ENCODE assay signal across 8 cellular contexts in genomic region chr6:54291146-54291545, GRCh38. TPM values are rescaled to one million over a fixed set of nuclear protein-coding genes. Genes with fewer than 3 reads are reported as not detected.
A peak's percentile ranks its signal among the peaks of the same experiment; 100 is the strongest.
DNase-seq lines count a peak whose midpoint lies in the region; ATAC-seq and TF ChIP-seq lines count a peak whose summit lies in the region.

No MANE protein-coding gene starts in this region.

- H3K27me3 ChIP-seq in kidney epithelial cell (ENCODE audit: control insufficient read depth, insufficient read depth, low read length), result no peaks in the 10 kb centered on the region
- no peaks in the 10 kb centered on the region for H3K27me3 ChIP-seq in esophagus squamous epithelium

- peaks cover 0 to 5% (median 0%) of the 10 kb centered on the region in 3 donors for H3K4me1 ChIP-seq in esophagus squamous epithelium

- no peaks in the 10 kb centered on the region for H3K9me3 ChIP-seq in esophagus squamous epithelium

- no peak for TF ChIP-seq CTCF in kidney epithelial cell (IDR thresholded peaks at IDR 0.05; ENCODE audit: insufficient read depth, low read length, poor library complexity, severe bottlenecking)
- TF ChIP-seq CTCF in esophagus squamous epithelium (IDR thresholded peaks at IDR 0.05), result no peak

- intact Hi-C loops in esophagus squamous epithelium (cut with DNase I), result no loop called here

- 16 to 22% methylated on average over 2 of the region's 2 CpGs for WGBS in esophagus squamous epithelium, 2 donors

- peak; percentile 58 for ATAC-seq in GM18861 (IDR thresholded peaks at IDR 0.05; ENCODE audit: unreplicated experiment)
- ATAC-seq in HG02610 (IDR thresholded peaks at IDR 0.05; ENCODE audit: unreplicated experiment), result peak; percentile 83

- DNase-seq in NOMO-1 (lab: John Stamatoyannopoulos, UW; ENCODE audit: unreplicated experiment in 2 of 2) (peak; percentile 10 to 82), kidney epithelial cell (ENCODE audit: low read depth) (peak; percentile 74), NCI-H1105 treated with DMSO at 0.1 percent for 48 hours (lab: John Stamatoyannopoulos, UW) (no peak), esophagus squamous epithelium (lab: John Stamatoyannopoulos, UW) (no peak), LoVo (ENCODE audit: low spot score) (no peak), islet precursor cell (no peak)

- H3K27ac ChIP-seq in esophagus squamous epithelium, result no peak overlapping the region

- H3K4me3 ChIP-seq in kidney epithelial cell (ENCODE audit: low read depth, low read length) (no peak overlapping the region), esophagus squamous epithelium (no peak overlapping the region)

- H3K36me3 ChIP-seq in kidney epithelial cell (ENCODE audit: control insufficient read depth, insufficient read depth, low read length) (no peaks in the 10 kb centered on the region), esophagus squamous epithelium (no peaks in the 10 kb centered on the region)

- TF ChIP-seq POLR2A in esophagus squamous epithelium (IDR thresholded peaks at IDR 0.05), result no peak

RNA-seq across cellular contexts. Expression of gene TINAG, which starts 17.1 kb away (rescaled TPM):
- 0.75 and 1.3 TPM in 2 replicates for total RNA-seq in kidney epithelial cell
- not detected for total RNA-seq in esophagus squamous epithelium

Comparison
In these comparisons a context has a peak if more than half of its experiments do, and no peak if none do; other contexts are left out.
1. DNase-seq: peak in NOMO-1 (2 of 2) and kidney epithelial cell (single experiment); none in NCI-H1105 treated with DMSO at 0.1 percent for 48 hours (single experiment), esophagus squamous epithelium (single experiment), LoVo (single experiment) and islet precursor cell (single experiment).